24 cellular contexts compared by ENCODE assay signal in the genomic region with DNA sequence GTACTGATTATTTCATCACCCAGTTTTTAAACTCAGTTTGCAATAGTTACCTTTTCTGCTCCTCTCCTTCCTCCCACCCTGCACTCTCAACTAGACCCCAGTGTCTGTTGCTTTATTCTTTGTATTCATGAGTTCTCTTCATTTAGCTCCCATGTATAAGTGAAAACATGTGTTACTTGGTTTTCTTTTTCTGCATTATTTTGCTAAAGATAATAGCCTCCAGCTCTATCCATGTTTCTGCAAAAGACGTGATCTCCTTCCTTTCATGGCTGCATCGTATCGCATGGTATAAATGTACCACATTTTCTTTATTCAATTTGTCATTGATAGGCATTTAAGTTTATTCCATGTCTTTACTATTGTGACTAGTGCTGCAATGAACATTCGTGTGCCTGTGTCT.
"Had no signal": no experiment of that assay in that cellular context is flagged by ENCODE, and none has a peak within 500 bp of the region (broad histone marks: within the 10 kb centered on the region; RNA-seq: fewer than 3 reads in every experiment).

No MANE protein-coding gene starts in this region.

- H3K9me3 ChIP-seq: sigmoid colon, thoracic aorta had no signal

- H3K27me3 Mint-ChIP-seq: dendritic cell treated with granulocyte-macrophage colony-stimulating factor and Interleukin-4, amounts not matched to agents 40 ng/mL and 50 ng/mL, for 4 days; effector memory CD8-positive, alpha-beta T cell; naive B cell had no signal

- H3K36me3 Mint-ChIP-seq: naive B cell had no signal

- H3K4me1 Mint-ChIP-seq: naive B cell, nephron had no signal

- H3K4me1 ChIP-seq: esophagus muscularis mucosa, foreskin keratinocyte, parathyroid adenoma, sigmoid colon, transverse colon had no signal

- ATAC-seq: effector memory CD8-positive, alpha-beta T cell; left colon; left ventricle myocardium superior had no signal

- H3K27ac ChIP-seq: epithelial cell of prostate, esophagus muscularis mucosa, foreskin keratinocyte, parathyroid adenoma, sigmoid colon, skin epidermis, stomach, thoracic aorta, transverse colon had no signal

- H3K4me3 ChIP-seq: esophagus muscularis mucosa, lung, sigmoid colon, skin epidermis, stomach, thoracic aorta, transverse colon had no signal

- H3K27ac Mint-ChIP-seq: dendritic cell treated with granulocyte-macrophage colony-stimulating factor and Interleukin-4, amounts not matched to agents 40 ng/mL and 50 ng/mL, for 4 days; effector memory CD8-positive, alpha-beta T cell; naive B cell had no signal

- H3K27me3 ChIP-seq: esophagus muscularis mucosa, foreskin keratinocyte, sigmoid colon, stomach, transverse colon had no signal

- H3K4me3 Mint-ChIP-seq: dendritic cell treated with granulocyte-macrophage colony-stimulating factor and Interleukin-4, amounts not matched to agents 40 ng/mL and 50 ng/mL, for 4 days; effector memory CD8-positive, alpha-beta T cell; naive B cell; nephron had no signal

- DNase-seq: effector memory CD8-positive, alpha-beta T cell; head of caudate nucleus; hippocampal formation; left colon; left ventricle myocardium superior; mesendoderm; naive B cell; occipital lobe; sigmoid colon; stimulated activated CD4-positive, alpha-beta T cell treated with anti-CD3 and anti-CD28 coated beads, Interleukin-2, amount 100 ng/mL, for 24 hours; stimulated activated CD4-positive, alpha-beta T cell treated with anti-CD3 and anti-CD28 coated beads, Interleukin-4, amount 100 ng/mL, for 4 hours; stimulated activated naive CD4-positive, alpha-beta T cell; stomach; substantia nigra; transverse colon had no signal
